In genomic region chr20:4723553-4723952, GRCh38 we compare ENCODE assay signal across 2 cellular contexts. TPM values are rescaled to one million over a fixed set of nuclear protein-coding genes. Genes with fewer than 3 reads are reported as not detected.
"Had no signal": no experiment of that assay in that cellular context is flagged by ENCODE, and none has a peak within 500 bp of the region (broad histone marks: within the 10 kb centered on the region; RNA-seq: fewer than 3 reads in every experiment).

No MANE protein-coding gene starts in this region.

RNA-seq across cellular contexts. Expression of gene PRND, which starts 1.8 kb away (rescaled TPM):
- total RNA-seq: GM23248, HT-29 had no signal
- polyA plus RNA-seq: GM23248 had no signal
